18 cellular contexts compared by ENCODE assay signal in genomic region chr19:11425719-11426457, GRCh38. TPM values are rescaled to one million over a fixed set of nuclear protein-coding genes. Genes with fewer than 3 reads are reported as not detected.
DNase-seq lines count a peak whose midpoint lies in the region; ATAC-seq lines count a peak whose summit lies in the region.
"Had no signal": no experiment of that assay in that cellular context is flagged by ENCODE, and none has a peak within 500 bp of the region (broad histone marks: within the 10 kb centered on the region; RNA-seq: fewer than 3 reads in every experiment).

No MANE protein-coding gene starts in this region.

- ATAC-seq in HG03520 (IDR thresholded peaks at IDR 0.05; ENCODE audit: unreplicated experiment) = no peak
- ATAC-seq: heart right ventricle, mucosa of descending colon had no signal

- peaks cover 31% of the 10 kb centered on the region for H3K27me3 ChIP-seq in H7 (ENCODE audit: control insufficient read depth, insufficient read depth, low read length)
- H3K27me3 ChIP-seq: ascending aorta had no signal

- H3K36me3 ChIP-seq in H7 (replicated peaks; ENCODE audit: control insufficient read depth, insufficient read depth, low read length) = no peaks in the 10 kb centered on the region
- H3K36me3 ChIP-seq: ascending aorta, heart right ventricle, neutrophil, spleen, upper lobe of left lung had no signal

- no peak overlapping the region for H3K4me3 ChIP-seq in H7 (ENCODE audit: insufficient read depth, low read depth, low read length)
- H3K4me3 ChIP-seq: ascending aorta, heart right ventricle, mucosa of descending colon, spleen, upper lobe of left lung had no signal

- peak; percentile 28 for DNase-seq in DMS 273 (lab: John Stamatoyannopoulos, UW; ENCODE audit: unreplicated experiment)
- DNase-seq in DMS 273 treated with DMSO at 0.1 percent for 48 hours (lab: John Stamatoyannopoulos, UW) = no peak
- DNase-seq in H7 = peak; percentile 89
- peak; percentile 55 for DNase-seq in iPS-NIHi11 (ENCODE audit: low spot score)
- no peak for DNase-seq in activated T-cell treated with anti-CD3 and anti-CD28 coated beads, Interleukin-2, amount 50 U/mL, for 1 hour
- DNase-seq: central memory CD4-positive, alpha-beta T cell; heart right ventricle; mucosa of descending colon; NCI-H1417; NCI-H510A treated with DMSO at 0.1 percent for 48 hours; RPMI8226; spleen; stimulated activated CD4-positive, alpha-beta T cell treated with anti-CD3 and anti-CD28 coated beads, Interleukin-4, amount 100 ng/mL, for 24 hours; upper lobe of left lung had no signal

RNA-seq across cellular contexts. Expression of gene RGL3, which starts 6.8 kb away (rescaled TPM):
- 1.6 and 7.8 TPM in 2 replicates for total RNA-seq in H7 (2014; rRNA removed; shearing (Covaris generic))
- total RNA-seq: activated T-helper 1 cell treated with anti-CD3 and anti-CD28 coated beads, Interleukin-12 subunit alpha, Interleukin-12 subunit beta, Interleukin-2, Interleukin-4 antibody, amounts not matched to agents 30 ng/mL and 10 ng/mL and 1 ng/mL, durations not matched to agents 14 hours and 24 hours and 36 hours had no signal

RNA-seq across cellular contexts. Expression of gene ODAD3, which starts 9.0 kb away (rescaled TPM):
- 0.66 and 1.4 TPM in 2 replicates for total RNA-seq in H7 (2014; rRNA removed; shearing (Covaris generic))
- total RNA-seq: activated T-helper 1 cell treated with anti-CD3 and anti-CD28 coated beads, Interleukin-12 subunit alpha, Interleukin-12 subunit beta, Interleukin-2, Interleukin-4 antibody, amounts not matched to agents 30 ng/mL and 10 ng/mL and 1 ng/mL, durations not matched to agents 14 hours and 24 hours and 36 hours; ascending aorta had no signal

RNA-seq across cellular contexts. Expression of gene PRKCSH, which starts 9.5 kb away (rescaled TPM):
- total RNA-seq in H7 (2014; rRNA removed; shearing (Covaris generic)) = 97.7 and 108 TPM in 2 replicates

RNA-seq across cellular contexts. Expression of gene EPOR, which starts 41.8 kb away (rescaled TPM):
- total RNA-seq in H7 (2014; rRNA removed; shearing (Covaris generic)) = 14.9 and 15.8 TPM in 2 replicates

RNA-seq across cellular contexts. Expression of gene SWSAP1, which starts 51.4 kb away (rescaled TPM):
- 3.0 and 3.3 TPM in 2 replicates for total RNA-seq in H7 (2014; rRNA removed; shearing (Covaris generic))

Comparison
In these comparisons a context has a peak if more than half of its experiments do, and no peak if none do; other contexts are left out.
1. DNase-seq: peak in DMS 273 (single experiment), H7 (single experiment) and iPS-NIHi11 (single experiment); none in DMS 273 treated with DMSO at 0.1 percent for 48 hours (single experiment) and activated T-cell treated with anti-CD3 and anti-CD28 coated beads, Interleukin-2, amount 50 U/mL, for 1 hour (single experiment).